Comparison of ENCODE assay signal across 11 cellular contexts in genomic region chr1:23854568-23854967, GRCh38. TPM values are rescaled to one million over a fixed set of nuclear protein-coding genes. Genes with fewer than 3 reads are reported as not detected.
DNase-seq lines count a peak whose midpoint lies in the region; ATAC-seq and TF ChIP-seq lines count a peak whose summit lies in the region.
"Had no signal": no experiment of that assay in that cellular context is flagged by ENCODE, and none has a peak within 500 bp of the region (broad histone marks: within the 10 kb centered on the region; RNA-seq: fewer than 3 reads in every experiment).

No MANE protein-coding gene starts in this region.

- H3K36me3 ChIP-seq in mammary epithelial cell (ENCODE audit: insufficient read depth, low read length) (no peaks in the 10 kb centered on the region), brain microvascular endothelial cell (replicated peaks) (no peaks in the 10 kb centered on the region)

- H3K4me1 ChIP-seq in mammary epithelial cell (ENCODE audit: insufficient read depth, low read length), result no peaks in the 10 kb centered on the region
- H3K4me1 ChIP-seq: upper lobe of left lung had no signal

- no peaks in the 10 kb centered on the region for H3K27me3 Mint-ChIP-seq in MCF 10A (ENCODE audit: insufficient read depth, unreplicated experiment)
- H3K27me3 Mint-ChIP-seq in progenitor cell of endocrine pancreas, result no peaks in the 10 kb centered on the region
- H3K27me3 Mint-ChIP-seq: naive B cell had no signal

- CTCF ChIA-PET in MCF 10A (lab: Yijun Ruan, JAX), result interaction anchor here (0.7 to 1.2 kb wide), 4 partner anchors 45 to 75 kb away, joined by 3 to 10 read pairs (median 4); no protein-coding TSS in a partner anchor
- CTCF ChIA-PET in mammary epithelial cell (lab: Charles Lee; ENCODE audit: low non-redundant PET), result no interaction called here

- H3K4me1 Mint-ChIP-seq in MCF 10A (ENCODE audit: insufficient read depth, unreplicated experiment) (no peaks in the 10 kb centered on the region), progenitor cell of endocrine pancreas (ENCODE audit: low read depth) (no peaks in the 10 kb centered on the region)

- TF ChIP-seq CTCF in MCF 10A (IDR thresholded peaks at IDR 0.05; ENCODE audit: unreplicated experiment) (peak; percentile 16), mammary epithelial cell (conservative IDR thresholded peaks at IDR 0.05 in 1 of 2, IDR thresholded peaks at IDR 0.05 in 1 of 2; ENCODE audit: extremely low read depth in 1 of 2, insufficient read depth in 1 of 2, low read depth in 1 of 2, low read length in 2 of 2) (peak in 1 of 2 donors; percentile 36), brain microvascular endothelial cell (IDR thresholded peaks at IDR 0.05; ENCODE audit: low read depth, low read length, missing control alignments) (peak; percentile 48), progenitor cell of endocrine pancreas (IDR thresholded peaks at IDR 0.05; ENCODE audit: unreplicated experiment) (no peak)

- in situ Hi-C loops in mammary epithelial cell (cut with MboI; ENCODE audit: low sequenced_read_pairs in 2 of 2) (no loop called here), brain microvascular endothelial cell (cut with HindIII; ENCODE audit: low pct_ligation_motif_present, low sequenced_read_pairs) (no loop called here)

- H3K9ac ChIP-seq in mammary epithelial cell (ENCODE audit: insufficient read depth, low read length), result no peak overlapping the region

- H3K9me3 Mint-ChIP-seq in MCF 10A (ENCODE audit: unreplicated experiment) (no peaks in the 10 kb centered on the region), progenitor cell of endocrine pancreas (ENCODE audit: low read depth) (no peaks in the 10 kb centered on the region)
- H3K9me3 Mint-ChIP-seq: naive B cell had no signal

- no peaks in the 10 kb centered on the region for H3K9me3 ChIP-seq in mammary epithelial cell (replicated peaks; ENCODE audit: insufficient read depth, low read length)
- H3K9me3 ChIP-seq: upper lobe of left lung had no signal

- POLR2A ChIA-PET in MCF 10A (lab: Yijun Ruan, JAX), result interaction anchor here (1.9 kb wide), 1 partner anchor 12 kb away, joined by 7 read pairs; no protein-coding TSS in a partner anchor

- WGBS in mammary epithelial cell (ENCODE audit: low coverage, missing lambda C conversion rate), result 25% methylated on average over 2 of the region's 2 CpGs

- H3K27me3 ChIP-seq in mammary epithelial cell (ENCODE audit: insufficient read depth, low read length) (no peaks in the 10 kb centered on the region), brain microvascular endothelial cell (replicated peaks) (no peaks in the 10 kb centered on the region)
- H3K27me3 ChIP-seq: upper lobe of left lung had no signal

- H3K4me3 ChIP-seq in mammary epithelial cell (replicated peaks in 1 of 3; ENCODE audit: insufficient read depth in 1 of 3, low read depth in 2 of 3, low read length in 3 of 3) (no peak overlapping the region), brain microvascular endothelial cell (ENCODE audit: low read depth, low read length) (no peak overlapping the region)
- H3K4me3 ChIP-seq: upper lobe of left lung had no signal

- intact Hi-C loops in MCF 10A (cut with micrococcal nuclease) (no loop called here), mammary epithelial cell (cut with micrococcal nuclease) (no loop called here)

- no peak for ATAC-seq in GM18517 (IDR thresholded peaks at IDR 0.05; ENCODE audit: unreplicated experiment)
- no peak for ATAC-seq in GM18511 (IDR thresholded peaks at IDR 0.05; ENCODE audit: unreplicated experiment)

- BruUV-seq in MCF 10A (replicated peaks; lab: Mats Ljungman, UMichigan) (no TSS peak), mammary epithelial cell (replicated peaks; lab: Mats Ljungman, UMichigan) (no TSS peak)

- no peak overlapping the region for H3K4me3 Mint-ChIP-seq in MCF 10A (ENCODE audit: unreplicated experiment)
- no peak overlapping the region for H3K4me3 Mint-ChIP-seq in progenitor cell of endocrine pancreas (ENCODE audit: low read depth)
- H3K4me3 Mint-ChIP-seq: naive B cell had no signal

- H3K27ac ChIP-seq in mammary epithelial cell (ENCODE audit: insufficient read depth, low read depth, low read length) (no peak overlapping the region), brain microvascular endothelial cell (no peak overlapping the region)
- H3K27ac ChIP-seq: upper lobe of left lung had no signal

- DNase-seq in MCF 10A (ENCODE audit: unreplicated experiment) (peak; percentile 29), mammary epithelial cell (no peak), Kasumi-1 (lab: John Stamatoyannopoulos, UW) (peak; percentile 41 to 51), brain microvascular endothelial cell (no peak), pons (ENCODE audit: low spot score) (peak; percentile 38), progenitor cell of endocrine pancreas (ENCODE audit: low spot score, unreplicated experiment) (no peak)
- DNase-seq: naive B cell, NCI-H774, upper lobe of left lung had no signal

- dilution Hi-C loops in mammary epithelial cell (cut with HindIII; ENCODE audit: low sequenced_read_pairs), result no loop called here

- H3K36me3 Mint-ChIP-seq in MCF 10A (ENCODE audit: insufficient read depth, unreplicated experiment) (peaks cover 32% of the 10 kb centered on the region), progenitor cell of endocrine pancreas (ENCODE audit: insufficient read depth) (peaks cover 22% of the 10 kb centered on the region)

- no peak overlapping the region for H3K4me2 ChIP-seq in mammary epithelial cell (ENCODE audit: insufficient read depth, low read depth, low read length)

- H2AFZ ChIP-seq in mammary epithelial cell (ENCODE audit: low read depth, low read length), result no peak overlapping the region

- no peaks in the 10 kb centered on the region for H3K79me2 ChIP-seq in mammary epithelial cell (ENCODE audit: insufficient read depth, low read length)

- no peaks in the 10 kb centered on the region for H4K20me1 ChIP-seq in mammary epithelial cell (ENCODE audit: insufficient read depth, low read length)

- H3K27ac Mint-ChIP-seq in MCF 10A (ENCODE audit: low read depth, unreplicated experiment) (no peak overlapping the region), progenitor cell of endocrine pancreas (no peak overlapping the region)

RNA-seq across cellular contexts. Expression of gene FUCA1, which starts 13.5 kb away (rescaled TPM):
- total RNA-seq in MCF 10A (2022) (7.9 and 8.6 TPM in 2 replicates), mammary epithelial cell (1 to 10 TPM; 3.3 to 9.9 TPM), progenitor cell of endocrine pancreas (18.1 and 18.8 TPM in 2 replicates)
- polyA plus RNA-seq in mammary epithelial cell, result 4.8 TPM
- polyA minus RNA-seq in mammary epithelial cell, result 0.78 TPM

RNA-seq across cellular contexts. Expression of gene HMGCL, which starts 29.3 kb away (rescaled TPM):
- total RNA-seq in MCF 10A (2022) (30.4 and 39.3 TPM in 2 replicates), mammary epithelial cell (10 to 100 TPM; 31.5 to 33.0 TPM), progenitor cell of endocrine pancreas (30.0 and 30.3 TPM in 2 replicates)
- 25.8 TPM for polyA plus RNA-seq in mammary epithelial cell
- polyA minus RNA-seq in mammary epithelial cell, result 2.1 TPM

RNA-seq across cellular contexts. Expression of gene GALE, which starts 54.0 kb away (rescaled TPM):
- total RNA-seq in MCF 10A (2022) (112 and 143 TPM in 2 replicates), mammary epithelial cell (10 to 100 TPM; 24.2 to 84.5 TPM), progenitor cell of endocrine pancreas (49.9 and 53.3 TPM in 2 replicates)
- 98.7 TPM for polyA plus RNA-seq in mammary epithelial cell
- polyA minus RNA-seq in mammary epithelial cell, result 64.5 TPM

RNA-seq across cellular contexts. Expression of gene CNR2, which starts 58.6 kb away (rescaled TPM):
- total RNA-seq in MCF 10A (2022), result not detected in 2 replicates
- total RNA-seq in mammary epithelial cell, result not detected
- polyA plus RNA-seq in mammary epithelial cell, result not detected
- polyA minus RNA-seq in mammary epithelial cell, result not detected
- not detected in 2 replicates for total RNA-seq in progenitor cell of endocrine pancreas

Comparison
In these comparisons a context has a peak if more than half of its experiments do, and no peak if none do; other contexts are left out.
1. DNase-seq: peak in MCF 10A (single experiment), Kasumi-1 (2 of 2) and pons (single experiment); none in mammary epithelial cell (single experiment), brain microvascular endothelial cell (single experiment) and progenitor cell of endocrine pancreas (single experiment).